Comparison of ENCODE assay signal across 19 cellular contexts in the genomic region with DNA sequence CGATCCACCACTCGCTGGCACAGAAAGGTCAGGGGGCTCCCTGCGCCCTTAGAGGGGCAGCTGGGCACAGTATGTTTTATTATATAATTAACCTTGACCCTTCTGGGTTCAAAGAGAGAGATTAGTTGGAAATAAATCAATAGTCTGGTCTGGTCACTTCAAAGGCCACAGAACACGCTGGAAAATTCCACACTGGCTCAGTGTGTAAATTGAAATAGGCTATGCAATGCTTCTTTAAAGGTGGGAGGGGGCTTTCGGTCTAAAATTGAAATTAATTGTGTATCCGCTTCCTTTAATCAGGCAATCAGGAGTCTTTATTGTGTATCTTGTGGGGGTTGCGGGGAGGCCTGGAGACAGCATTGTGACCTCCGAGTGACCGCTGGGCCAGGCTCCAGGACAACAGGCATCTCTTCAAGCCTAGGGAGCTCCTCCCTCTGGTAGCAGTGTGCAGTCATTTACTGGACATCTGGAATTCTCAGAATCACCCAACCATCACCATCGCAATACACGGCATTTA. TPM values are rescaled to one million over a fixed set of nuclear protein-coding genes. Genes with fewer than 3 reads are reported as not detected.
DNase-seq lines count a peak whose midpoint lies in the region; ATAC-seq, FAIRE-seq and TF ChIP-seq lines count a peak whose summit lies in the region.
"Had no signal": no experiment of that assay in that cellular context is flagged by ENCODE, and none has a peak within 500 bp of the region (broad histone marks: within the 10 kb centered on the region; RNA-seq: fewer than 3 reads in every experiment).

No MANE protein-coding gene starts in this region.

- DNase-seq in SHP77 treated with DMSO at 0.1 percent for 48 hours (lab: John Stamatoyannopoulos, UW) (peak; percentile 30), fibroblast of villous mesenchyme (ENCODE audit: low read depth) (peak; percentile 55), sciatic nerve (ENCODE audit: low spot score) (no peak), GM12891 (ENCODE audit: insufficient read length, low spot score) (no peak)
- DNase-seq in CD4-positive, alpha-beta memory T cell, result no peak
- DNase-seq: activated CD4-positive, alpha-beta T cell treated with anti-CD3 and anti-CD28 coated beads for 1 hour; activated CD8-positive, alpha-beta memory T cell treated with anti-CD3 and anti-CD28 coated beads, Interleukin-2, amount 50 U/mL, for 4 hours; cerebellar nuclear complex; erythroblast; NCI-H1417 treated with DMSO at 0.1 percent for 48 hours; Peyer's patch; stimulated activated naive B cell treated with anti-CD40 and anti-IgM and Interleukin-4, amounts not matched to agents 10 μg/mL and 1 μg/mL and 100 μg/mL, for 72 hours; T-helper 2 cell had no signal

- CTCF ChIA-PET in CD4-positive, alpha-beta memory T cell (lab: Charles Lee; ENCODE audit: partially characterized antibody), result interaction anchor here (1.0 kb wide), 1 partner anchor 73 kb away, joined by 3 read pairs; no protein-coding TSS in a partner anchor

- intact Hi-C loops in sciatic nerve (cut with DNase I), result no loop called here
- intact Hi-C loops in CD4-positive, alpha-beta memory T cell (cut with micrococcal nuclease), result no loop called here

- no peak for TF ChIP-seq RAD21 in liver (IDR thresholded peaks at IDR 0.05)

- 31% methylated on average over 11 of the region's 11 CpGs for WGBS in liver

- POLR2A ChIA-PET in CD4-positive, alpha-beta memory T cell (lab: Charles Lee; ENCODE audit: partially characterized antibody), result no interaction called here

- H3K9ac ChIP-seq in liver (ENCODE audit: low read depth in 1 of 2, low read length in 2 of 2), result peak overlapping the region in 1 of 2 donors; percentile 10

- H3K27ac ChIP-seq in liver (ENCODE audit: low read depth in 1 of 2, low read length in 2 of 2), result peak overlapping the region; percentile 75 to 79
- no peak overlapping the region for H3K27ac ChIP-seq in CD4-positive, alpha-beta memory T cell (ENCODE audit: low read depth, low read length)
- H3K27ac ChIP-seq: Peyer's patch had no signal

- H3K9me3 ChIP-seq in liver (ENCODE audit: control insufficient read depth in 4 of 4, low read length in 3 of 4), result no peaks in the 10 kb centered on the region
- H3K9me3 ChIP-seq in CD4-positive, alpha-beta memory T cell (ENCODE audit: control insufficient read depth in 1 of 2, low read length in 2 of 2), result no peaks in the 10 kb centered on the region
- H3K9me3 ChIP-seq: Peyer's patch had no signal

- peak overlapping the region in 1 of 7 donors; percentile 64 for H3K27ac Mint-ChIP-seq in CD4-positive, alpha-beta memory T cell
- H3K27ac Mint-ChIP-seq: activated naive CD4-positive, alpha-beta T cell treated with anti-CD3 and anti-CD28 coated beads, Interleukin-2, amount 50 U/mL, for 72 hours had no signal

- H3K4me3 ChIP-seq in fibroblast of villous mesenchyme (ENCODE audit: low read depth, low read length) (no peak overlapping the region), liver (ENCODE audit: low read depth in 1 of 3, low read length in 3 of 3) (no peak overlapping the region)
- H3K4me3 ChIP-seq in CD4-positive, alpha-beta memory T cell (ENCODE audit: low read length in 2 of 2), result no peak overlapping the region
- H3K4me3 ChIP-seq: Peyer's patch had no signal

- H3K36me3 Mint-ChIP-seq in CD4-positive, alpha-beta memory T cell, result no peaks in the 10 kb centered on the region
- H3K36me3 Mint-ChIP-seq: activated naive CD4-positive, alpha-beta T cell treated with anti-CD3 and anti-CD28 coated beads, Interleukin-2, amount 50 U/mL, for 72 hours; CD14-positive monocyte; stimulated activated naive B cell treated with anti-CD40 and anti-IgM and Interleukin-4, amounts not matched to agents 10 μg/mL and 1 μg/mL and 100 μg/mL, for 72 hours had no signal

- FAIRE-seq in GM12891 (lab: Jason Lieb, UNC), result no peak

- no peaks in the 10 kb centered on the region for H3K27me3 ChIP-seq in liver (ENCODE audit: control insufficient read depth in 4 of 4, insufficient read depth in 4 of 4, low read length in 3 of 4)
- no peaks in the 10 kb centered on the region for H3K27me3 ChIP-seq in CD4-positive, alpha-beta memory T cell (ENCODE audit: insufficient read depth, low read length)
- H3K27me3 ChIP-seq: Peyer's patch had no signal

- TF ChIP-seq CTCF in fibroblast of villous mesenchyme (IDR thresholded peaks at IDR 0.05; ENCODE audit: insufficient read depth, low read depth, low read length), result peak; percentile 12
- TF ChIP-seq CTCF in liver (IDR thresholded peaks at IDR 0.05; ENCODE audit: low read depth, low read length, missing input control), result no peak

- ATAC-seq in sciatic nerve (peak; percentile 71), GM21529 (IDR thresholded peaks at IDR 0.05; ENCODE audit: unreplicated experiment) (no peak), HG03039 (IDR thresholded peaks at IDR 0.05; ENCODE audit: unreplicated experiment) (no peak)
- ATAC-seq: activated naive CD4-positive, alpha-beta T cell treated with anti-CD3 and anti-CD28 coated beads, Interleukin-2, amount 50 U/mL, for 72 hours; stimulated activated naive B cell treated with anti-CD40 and anti-IgM and Interleukin-4, amounts not matched to agents 10 μg/mL and 1 μg/mL and 100 μg/mL, for 72 hours had no signal

- H3K27me3 Mint-ChIP-seq in CD4-positive, alpha-beta memory T cell, result peaks cover 2 to 4% of the 10 kb centered on the region in 2 donors

- H3K36me3 ChIP-seq in liver (ENCODE audit: control insufficient read depth in 4 of 4, insufficient read depth in 3 of 4, low read depth in 1 of 4, low read length in 3 of 4), result no peaks in the 10 kb centered on the region
- H3K36me3 ChIP-seq in CD4-positive, alpha-beta memory T cell (ENCODE audit: insufficient read depth, low read length), result no peaks in the 10 kb centered on the region
- H3K36me3 ChIP-seq: Peyer's patch had no signal

- peaks cover 5 to 28% (median 16%) of the 10 kb centered on the region in 4 donors for H3K4me1 ChIP-seq in liver (ENCODE audit: control insufficient read depth in 4 of 4, insufficient read depth in 4 of 4, low read length in 3 of 4)
- no peaks in the 10 kb centered on the region for H3K4me1 ChIP-seq in CD4-positive, alpha-beta memory T cell (ENCODE audit: insufficient read depth, low read length)
- H3K4me1 ChIP-seq: Peyer's patch had no signal

- no peak overlapping the region for H3K4me3 Mint-ChIP-seq in CD4-positive, alpha-beta memory T cell
- H3K4me3 Mint-ChIP-seq: stimulated activated naive B cell treated with anti-CD40 and anti-IgM and Interleukin-4, amounts not matched to agents 10 μg/mL and 1 μg/mL and 100 μg/mL, for 72 hours had no signal

- no peak for TF ChIP-seq POLR2A in GM12891 (IDR thresholded peaks at IDR 0.05; ENCODE audit: low read depth, low read length)

- no peaks in the 10 kb centered on the region for H3K4me1 Mint-ChIP-seq in CD4-positive, alpha-beta memory T cell
- H3K4me1 Mint-ChIP-seq: stimulated activated naive B cell treated with anti-CD40 and anti-IgM and Interleukin-4, amounts not matched to agents 10 μg/mL and 1 μg/mL and 100 μg/mL, for 72 hours had no signal

- no peaks in the 10 kb centered on the region for H3K9me3 Mint-ChIP-seq in CD4-positive, alpha-beta memory T cell
- H3K9me3 Mint-ChIP-seq: activated naive CD4-positive, alpha-beta T cell treated with anti-CD3 and anti-CD28 coated beads, Interleukin-2, amount 50 U/mL, for 72 hours; CD14-positive monocyte; stimulated activated naive B cell treated with anti-CD40 and anti-IgM and Interleukin-4, amounts not matched to agents 10 μg/mL and 1 μg/mL and 100 μg/mL, for 72 hours had no signal

TF ChIP-seq in liver, 16 proteins besides CTCF, POLR2A, EP300 and RAD21 (continues in another document):
- TF ChIP-seq HNF4A (conservative IDR thresholded peaks at IDR 0.05) (peak; percentile 87 to 93), HNF4G (IDR thresholded peaks at IDR 0.05) (peak; percentile 19), SP1 (IDR thresholded peaks at IDR 0.05) (peak; percentile 80), MAX (IDR thresholded peaks at IDR 0.05) (no peak), NR2F2 (IDR thresholded peaks at IDR 0.05) (peak; percentile 87), FOXA1 (IDR thresholded peaks at IDR 0.05) (no peak)
- TF ChIP-seq, protein P1, sequence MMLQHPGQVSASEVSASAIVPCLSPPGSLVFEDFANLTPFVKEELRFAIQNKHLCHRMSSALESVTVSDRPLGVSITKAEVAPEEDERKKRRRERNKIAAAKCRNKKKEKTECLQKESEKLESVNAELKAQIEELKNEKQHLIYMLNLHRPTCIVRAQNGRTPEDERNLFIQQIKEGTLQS (IDR thresholded peaks at IDR 0.05), result no peak

TF ChIP-seq in GM12891, 5 proteins besides CTCF, POLR2A, EP300 and RAD21:
- TF ChIP-seq TAF1 (IDR thresholded peaks at IDR 0.05; ENCODE audit: low read depth, low read length) (no peak), POLR2AphosphoS5 (IDR thresholded peaks at IDR 0.05; ENCODE audit: low read depth, low read length) (no peak), SPI1 (IDR thresholded peaks at IDR 0.05; ENCODE audit: low read depth, low read length) (no peak), POU2F2 (IDR thresholded peaks at IDR 0.05; ENCODE audit: low read depth, low read length) (no peak), PAX5 (IDR thresholded peaks at IDR 0.05; ENCODE audit: insufficient read depth, low read length, severe bottlenecking) (no peak)

RNA-seq across cellular contexts. Expression of gene RNU5B-1, which starts 8.0 kb away (rescaled TPM):
- total RNA-seq in fibroblast of villous mesenchyme, result not detected in 2 replicates
- not detected for total RNA-seq in liver
- not detected for polyA plus RNA-seq in liver
- 44.7 TPM for total RNA-seq in sciatic nerve
- polyA plus RNA-seq in GM12891 (2012; ENCODE audit: low read depth, missing spikeins), result not detected
- 10 to 100 TPM in 1 of 2 experiments, not detected in 1; 24.0 TPM for total RNA-seq in CD4-positive, alpha-beta memory T cell
- not detected for polyA plus RNA-seq in CD4-positive, alpha-beta memory T cell
- total RNA-seq: activated naive CD4-positive, alpha-beta T cell treated with anti-CD3 and anti-CD28 coated beads, Interleukin-2, amount 50 U/mL, for 72 hours; NCI-H460; Peyer's patch had no signal
- polyA plus RNA-seq: CD14-positive monocyte had no signal

RNA-seq across cellular contexts. Expression of gene RNU5A-1, which starts 16.6 kb away (rescaled TPM):
- not detected in 2 replicates for total RNA-seq in fibroblast of villous mesenchyme
- not detected for total RNA-seq in liver
- not detected for polyA plus RNA-seq in liver
- not detected for total RNA-seq in sciatic nerve
- not detected for polyA plus RNA-seq in GM12891 (2012; ENCODE audit: low read depth, missing spikeins)
- not detected for total RNA-seq in CD4-positive, alpha-beta memory T cell
- not detected for polyA plus RNA-seq in CD4-positive, alpha-beta memory T cell
- total RNA-seq: activated naive CD4-positive, alpha-beta T cell treated with anti-CD3 and anti-CD28 coated beads, Interleukin-2, amount 50 U/mL, for 72 hours; NCI-H460; Peyer's patch had no signal
- polyA plus RNA-seq: CD14-positive monocyte had no signal

RNA-seq across cellular contexts. Expression of gene PARP16, which starts 25.8 kb away (rescaled TPM):
- total RNA-seq in fibroblast of villous mesenchyme (3.0 and 4.5 TPM in 2 replicates), liver (1 to 10 TPM; 4.0 to 5.5 TPM), sciatic nerve (13.6 TPM)
- 1 to 10 TPM; 5.9 to 6.9 TPM for polyA plus RNA-seq in liver
- 9.5 TPM for polyA plus RNA-seq in GM12891 (2012; ENCODE audit: low read depth, missing spikeins)
- 10 to 100 TPM; 20.8 to 21.4 TPM for total RNA-seq in CD4-positive, alpha-beta memory T cell
- polyA plus RNA-seq in CD4-positive, alpha-beta memory T cell, result 10 to 100 TPM; 27.1 to 27.2 TPM

Comparison
In these comparisons a context has a peak if more than half of its experiments do, and no peak if none do; other contexts are left out.
1. DNase-seq: peak in SHP77 treated with DMSO at 0.1 percent for 48 hours (single experiment) and fibroblast of villous mesenchyme (single experiment); none in sciatic nerve (single experiment), GM12891 (single experiment) and CD4-positive, alpha-beta memory T cell (0 of 5).
2. RNA of gene RNU5B-1, which starts 8.0 kb away (total RNA-seq): 44.7 TPM in sciatic nerve (single experiment) and 24.0 TPM in CD4-positive, alpha-beta memory T cell; not detected in fibroblast of villous mesenchyme and not detected in liver; every median in the first group is over 10 times any median in the second.